Comparison of ENCODE assay signal across 23 cellular contexts in genomic region chr6:127843582-127843981, GRCh38. TPM values are rescaled to one million over a fixed set of nuclear protein-coding genes. Genes with fewer than 3 reads are reported as not detected.
"Had no signal": no experiment of that assay in that cellular context is flagged by ENCODE, and none has a peak within 500 bp of the region (broad histone marks: within the 10 kb centered on the region; RNA-seq: fewer than 3 reads in every experiment).

No MANE protein-coding gene starts in this region.

- DNase-seq: IMR-90, Karpas-422, KG1, MG63, NCI-H1092, NCI-H1105 treated with DMSO at 0.1 percent for 48 hours, NCI-H1417 treated with DMSO at 0.1 percent for 48 hours, NCI-H146, NCI-H1694 treated with DMSO at 0.1 percent for 48 hours, NCI-H1930, NCI-H2081, NCI-H2107, NCI-H2227 treated with DMSO at 0.1 percent for 48 hours, NCI-H524 treated with DMSO at 0.1 percent for 48 hours, NCI-H69, NCI-H774, RPMI8226, SHP77, SK-N-SH had no signal

- ATAC-seq: HepG2 had no signal

RNA-seq across cellular contexts. Expression of gene THEMIS, which starts 57.3 kb away (rescaled TPM):
- total RNA-seq: HepG2, HT1080, IMR-90, NCI-H460, SK-MEL-5 had no signal
- polyA plus RNA-seq: HepG2, IMR-90, SK-N-SH had no signal
